Comparison of ENCODE assay signal across 14 cellular contexts in genomic region chr3:172218350-172219323, GRCh38.
DNase-seq lines count a peak whose midpoint lies in the region; ATAC-seq and TF ChIP-seq lines count a peak whose summit lies in the region.
"Had no signal": no experiment of that assay in that cellular context is flagged by ENCODE, and none has a peak within 500 bp of the region (broad histone marks: within the 10 kb centered on the region; RNA-seq: fewer than 3 reads in every experiment).

No MANE protein-coding gene starts in this region.

- CTCF ChIA-PET in Calu3 (lab: Charles Lee), result interaction anchor here (0.6 kb wide), 1 partner anchor 528 kb away, joined by 5 read pairs; no protein-coding TSS in a partner anchor
- CTCF ChIA-PET in WTC11 (lab: Charles Lee), result interaction anchor here (0.6 kb wide), 2 partner anchors 133 to 486 kb away, joined by 3 read pairs; no protein-coding TSS in a partner anchor

- H3K4me1 Mint-ChIP-seq in Calu3 (ENCODE audit: low read depth, unreplicated experiment), result peaks cover 91% of the 10 kb centered on the region
- H3K4me1 Mint-ChIP-seq in WTC11, result peaks cover 86% of the 10 kb centered on the region

- peaks cover 51% of the 10 kb centered on the region for H3K36me3 Mint-ChIP-seq in Calu3 (ENCODE audit: insufficient read depth, unreplicated experiment)
- no peaks in the 10 kb centered on the region for H3K36me3 Mint-ChIP-seq in WTC11

- H3K27ac Mint-ChIP-seq in Calu3 (ENCODE audit: unreplicated experiment) (peak overlapping the region; percentile 17), WTC11 (peak overlapping the region; percentile 69)

- no peak for DNase-seq in Calu3
- DNase-seq in WTC11 (ENCODE audit: low spot score), result no peak
- no peak for DNase-seq in left lobe of liver (ENCODE audit: low spot score)
- no peak for DNase-seq in stimulated activated CD4-positive, alpha-beta T cell treated with anti-CD3 and anti-CD28 coated beads, Interleukin-2, amount 100 ng/mL, for 24 hours
- DNase-seq in stimulated activated CD4-positive, alpha-beta T cell treated with anti-CD3 and anti-CD28 coated beads, Interleukin-15, amount 100 ng/mL, for 24 hours, result no peak
- DNase-seq in iPS-NIHi7 (ENCODE audit: extremely low spot score), result no peak
- DNase-seq: activated naive CD4-positive, alpha-beta T cell treated with Interleukin-2 at 50 U/mL for 16 hours; H7; NCI-H2171 treated with DMSO at 0.1 percent for 48 hours; ovary; SHP77 had no signal

- TF ChIP-seq CTCF in Calu3 (IDR thresholded peaks at IDR 0.05; ENCODE audit: unreplicated experiment) (no peak), WTC11 (IDR thresholded peaks at IDR 0.05) (no peak)

- BruUV-seq in Calu3 (replicated peaks; lab: Mats Ljungman, UMichigan), result no TSS peak

- intact Hi-C loops in Calu3 (cut with micrococcal nuclease; ENCODE audit: unreplicated experiment), result no loop called here

- H3K4me3 Mint-ChIP-seq in Calu3 (ENCODE audit: low read depth, unreplicated experiment), result no peak overlapping the region
- no peak overlapping the region for H3K4me3 Mint-ChIP-seq in WTC11

- POLR2A ChIA-PET in WTC11 (lab: Charles Lee), result no interaction called here

- ATAC-seq in GM21526 (IDR thresholded peaks at IDR 0.05; ENCODE audit: low FRiP score, unreplicated experiment) (peak; percentile 70), WTC11 (peak; percentile 22), left lobe of liver (peak; percentile 40), HG03457 (IDR thresholded peaks at IDR 0.05; ENCODE audit: unreplicated experiment) (no peak)
- ATAC-seq: activated CD4-positive, CD25-positive, alpha-beta regulatory T cell treated with anti-CD3 and anti-CD28 coated beads, Interleukin-2, amount 50 U/mL, for 24 hours had no signal

- H3K27me3 Mint-ChIP-seq in Calu3 (ENCODE audit: unreplicated experiment) (no peaks in the 10 kb centered on the region), WTC11 (ENCODE audit: low read depth) (no peaks in the 10 kb centered on the region)

- H3K9me3 Mint-ChIP-seq in Calu3 (ENCODE audit: low read depth, unreplicated experiment) (no peaks in the 10 kb centered on the region), WTC11 (no peaks in the 10 kb centered on the region)

TF ChIP-seq in WTC11, 78 proteins besides CTCF, POLR2A, EP300 and RAD21:
- TF ChIP-seq JUN (CRISPR knock-in tag; IDR thresholded peaks at IDR 0.05) (no peak), NR2C2 (CRISPR knock-in tag; IDR thresholded peaks at IDR 0.05) (no peak), GABPB1 (CRISPR knock-in tag; IDR thresholded peaks at IDR 0.05) (no peak), ZNF425 (CRISPR knock-in tag; conservative IDR thresholded peaks at IDR 0.05) (no peak), USF1 (CRISPR knock-in tag; IDR thresholded peaks at IDR 0.05) (no peak), MXD4 (CRISPR knock-in tag; IDR thresholded peaks at IDR 0.05; ENCODE audit: borderline replicate concordance) (no peak), SMAD4 (CRISPR knock-in tag; IDR thresholded peaks at IDR 0.05) (no peak)
- TF ChIP-seq, protein P1, sequence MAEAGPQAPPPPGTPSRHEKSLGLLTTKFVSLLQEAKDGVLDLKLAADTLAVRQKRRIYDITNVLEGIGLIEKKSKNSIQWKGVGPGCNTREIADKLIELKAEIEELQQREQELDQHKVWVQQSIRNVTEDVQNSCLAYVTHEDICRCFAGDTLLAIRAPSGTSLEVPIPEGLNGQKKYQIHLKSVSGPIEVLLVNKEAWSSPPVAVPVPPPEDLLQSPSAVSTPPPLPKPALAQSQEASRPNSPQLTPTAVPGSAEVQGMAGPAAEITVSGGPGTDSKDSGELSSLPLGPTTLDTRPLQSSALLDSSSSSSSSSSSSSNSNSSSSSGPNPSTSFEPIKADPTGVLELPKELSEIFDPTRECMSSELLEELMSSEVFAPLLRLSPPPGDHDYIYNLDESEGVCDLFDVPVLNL (CRISPR knock-in tag; IDR thresholded peaks at IDR 0.05; ENCODE audit: borderline replicate concordance, low read depth), result no peak
- TF ChIP-seq, protein P2, sequence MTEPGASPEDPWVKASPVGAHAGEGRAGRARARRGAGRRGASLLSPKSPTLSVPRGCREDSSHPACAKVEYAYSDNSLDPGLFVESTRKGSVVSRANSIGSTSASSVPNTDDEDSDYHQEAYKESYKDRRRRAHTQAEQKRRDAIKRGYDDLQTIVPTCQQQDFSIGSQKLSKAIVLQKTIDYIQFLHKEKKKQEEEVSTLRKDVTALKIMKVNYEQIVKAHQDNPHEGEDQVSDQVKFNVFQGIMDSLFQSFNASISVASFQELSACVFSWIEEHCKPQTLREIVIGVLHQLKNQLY (CRISPR knock-in tag; IDR thresholded peaks at IDR 0.05), result no peak
